Comparison of ENCODE assay signal across 1 cellular context in the genomic region with DNA sequence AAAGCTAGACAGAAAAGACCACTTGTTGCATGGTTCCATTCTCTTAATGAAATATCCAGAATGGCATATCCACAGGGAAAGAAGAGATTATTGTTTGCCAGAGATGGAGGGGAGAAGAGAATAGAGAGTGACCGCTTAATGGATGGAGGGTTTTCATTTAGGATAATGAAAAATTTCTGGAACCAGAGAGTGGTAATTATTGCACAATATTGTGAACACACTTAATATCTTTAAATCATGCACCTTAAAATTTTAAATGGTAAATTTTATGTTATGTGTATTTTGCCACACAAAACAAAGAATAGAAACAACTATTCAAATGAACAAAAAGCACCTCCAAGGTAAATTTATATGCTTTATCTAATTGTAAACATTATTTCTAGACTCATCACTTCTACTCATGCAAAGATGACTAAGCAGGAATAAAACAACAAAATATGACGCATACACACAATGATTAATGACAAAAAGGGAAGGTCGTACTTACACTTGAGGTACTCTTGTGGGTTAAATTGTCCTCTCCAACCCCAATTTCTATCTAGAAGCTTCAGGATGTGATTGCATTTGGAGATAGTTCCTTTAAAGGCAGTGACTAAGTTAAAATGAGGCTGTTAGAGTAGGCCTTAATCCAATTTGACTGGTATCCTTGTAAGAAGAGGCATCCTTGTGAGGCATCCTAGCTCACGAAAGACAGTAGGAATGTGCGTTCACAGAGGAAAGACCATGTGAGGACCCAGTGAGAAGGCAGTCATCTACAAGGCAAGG.
TF ChIP-seq lines count a peak whose summit lies in the region.

No MANE protein-coding gene starts in this region.

TF ChIP-seq in K562, 482 proteins besides CTCF, POLR2A, EP300 and RAD21 (continued from another document and continues in another):
- TF ChIP-seq, protein P1, sequence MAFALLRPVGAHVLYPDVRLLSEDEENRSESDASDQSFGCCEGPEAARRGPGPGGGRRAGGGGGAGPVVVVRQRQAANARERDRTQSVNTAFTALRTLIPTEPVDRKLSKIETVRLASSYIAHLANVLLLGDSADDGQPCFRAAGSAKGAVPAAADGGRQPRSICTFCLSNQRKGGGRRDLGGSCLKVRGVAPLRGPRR (CRISPR knock-in tag; IDR thresholded peaks at IDR 0.05), result no peak
- TF ChIP-seq LEF1 (IDR thresholded peaks at IDR 0.05) (peak; percentile 92), COPS2 (conservative IDR thresholded peaks at IDR 0.05) (no peak), ZNF79 (CRISPR knock-in tag; IDR thresholded peaks at IDR 0.05; ENCODE audit: low read depth) (no peak), WHSC1 (IDR thresholded peaks at IDR 0.05; ENCODE audit: low read length) (no peak), CBFB (CRISPR knock-in tag; IDR thresholded peaks at IDR 0.05) (no peak), JUN (IDR thresholded peaks at IDR 0.05; ENCODE audit: borderline replicate concordance, low read depth, low read length) (peak; percentile 90), JUN (CRISPR knock-in tag; IDR thresholded peaks at IDR 0.05; ENCODE audit: borderline replicate concordance) (no peak), BRF1 (IDR thresholded peaks at IDR 0.05; ENCODE audit: borderline replicate concordance, extremely low read depth, insufficient read length) (no peak), NELFE (IDR thresholded peaks at IDR 0.05; ENCODE audit: insufficient read depth, insufficient read length) (no peak), SP2 (IDR thresholded peaks at IDR 0.05; ENCODE audit: extremely low read depth, low read depth, low read length, poor library complexity, severe bottlenecking) (no peak), ZNF23 (CRISPR knock-in tag; IDR thresholded peaks at IDR 0.05) (no peak), PTBP1 (IDR thresholded peaks at IDR 0.05; ENCODE audit: low read depth, low read length) (no peak), MTA3 (IDR thresholded peaks at IDR 0.05; ENCODE audit: borderline replicate concordance) (0 out of 2 replicates have a peak, but pooled peaks have one; percentile 57), RBM25 (IDR thresholded peaks at IDR 0.05; ENCODE audit: low read depth, low read length, severe bottlenecking) (no peak), SREBF2 (CRISPR knock-in tag; IDR thresholded peaks at IDR 0.05) (no peak), MCM7 (IDR thresholded peaks at IDR 0.05) (no peak), DPF2 (IDR thresholded peaks at IDR 0.05) (peak; percentile 98), RFX7 (CRISPR knock-in tag; IDR thresholded peaks at IDR 0.05) (no peak), ZNF584 (CRISPR knock-in tag; IDR thresholded peaks at IDR 0.05; ENCODE audit: low read depth) (no peak), ESRRB (CRISPR knock-in tag; IDR thresholded peaks at IDR 0.05; ENCODE audit: borderline replicate concordance) (no peak), TAF9B (IDR thresholded peaks at IDR 0.05; ENCODE audit: partially characterized antibody) (peak; percentile 54), MED1 (CRISPR knock-in tag; IDR thresholded peaks at IDR 0.05; ENCODE audit: borderline replicate concordance) (no peak), DDX20 (tag; IDR thresholded peaks at IDR 0.05; ENCODE audit: low read depth) (no peak), CHD2 (IDR thresholded peaks at IDR 0.05; ENCODE audit: low read depth, low read length) (no peak), RB1 (IDR thresholded peaks at IDR 0.05; ENCODE audit: low read depth) (no peak), MCM5 (IDR thresholded peaks at IDR 0.05; ENCODE audit: low read depth) (no peak), ZNF780A (CRISPR knock-in tag; IDR thresholded peaks at IDR 0.05) (no peak), HDGF (IDR thresholded peaks at IDR 0.05) (no peak), KDM2B (CRISPR knock-in tag; IDR thresholded peaks at IDR 0.05) (no peak), POLR2AphosphoS2 (IDR thresholded peaks at IDR 0.05; ENCODE audit: low read length) (no peak), ZNF253 (CRISPR knock-in tag; conservative IDR thresholded peaks at IDR 0.05) (no peak), POLR2G (IDR thresholded peaks at IDR 0.05; ENCODE audit: low read depth, low read length) (no peak), NCOR1 (IDR thresholded peaks at IDR 0.05) (peak; percentile 80), ZNF551 (CRISPR knock-in tag; IDR thresholded peaks at IDR 0.05) (no peak), RAD51 (IDR thresholded peaks at IDR 0.05; ENCODE audit: borderline replicate concordance, low read depth) (peak; percentile 41; the same call in 1 of the 2 replicates), FOXA3 (CRISPR knock-in tag; conservative IDR thresholded peaks at IDR 0.05 in 1 of 2, IDR thresholded peaks at IDR 0.05 in 1 of 2) (no peak), MECOM (CRISPR knock-in tag; IDR thresholded peaks at IDR 0.05) (no peak; the same call in none of the 2 replicates), SMAD1 (IDR thresholded peaks at IDR 0.05; ENCODE audit: low read depth, low read length, partially characterized antibody) (no peak), KLF1 (tag; IDR thresholded peaks at IDR 0.05) (no peak)
- TF ChIP-seq, protein P2, sequence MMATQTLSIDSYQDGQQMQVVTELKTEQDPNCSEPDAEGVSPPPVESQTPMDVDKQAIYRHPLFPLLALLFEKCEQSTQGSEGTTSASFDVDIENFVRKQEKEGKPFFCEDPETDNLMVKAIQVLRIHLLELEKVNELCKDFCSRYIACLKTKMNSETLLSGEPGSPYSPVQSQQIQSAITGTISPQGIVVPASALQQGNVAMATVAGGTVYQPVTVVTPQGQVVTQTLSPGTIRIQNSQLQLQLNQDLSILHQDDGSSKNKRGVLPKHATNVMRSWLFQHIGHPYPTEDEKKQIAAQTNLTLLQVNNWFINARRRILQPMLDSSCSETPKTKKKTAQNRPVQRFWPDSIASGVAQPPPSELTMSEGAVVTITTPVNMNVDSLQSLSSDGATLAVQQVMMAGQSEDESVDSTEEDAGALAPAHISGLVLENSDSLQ (IDR thresholded peaks at IDR 0.05), result peak; percentile 96
- TF ChIP-seq, protein P3, sequence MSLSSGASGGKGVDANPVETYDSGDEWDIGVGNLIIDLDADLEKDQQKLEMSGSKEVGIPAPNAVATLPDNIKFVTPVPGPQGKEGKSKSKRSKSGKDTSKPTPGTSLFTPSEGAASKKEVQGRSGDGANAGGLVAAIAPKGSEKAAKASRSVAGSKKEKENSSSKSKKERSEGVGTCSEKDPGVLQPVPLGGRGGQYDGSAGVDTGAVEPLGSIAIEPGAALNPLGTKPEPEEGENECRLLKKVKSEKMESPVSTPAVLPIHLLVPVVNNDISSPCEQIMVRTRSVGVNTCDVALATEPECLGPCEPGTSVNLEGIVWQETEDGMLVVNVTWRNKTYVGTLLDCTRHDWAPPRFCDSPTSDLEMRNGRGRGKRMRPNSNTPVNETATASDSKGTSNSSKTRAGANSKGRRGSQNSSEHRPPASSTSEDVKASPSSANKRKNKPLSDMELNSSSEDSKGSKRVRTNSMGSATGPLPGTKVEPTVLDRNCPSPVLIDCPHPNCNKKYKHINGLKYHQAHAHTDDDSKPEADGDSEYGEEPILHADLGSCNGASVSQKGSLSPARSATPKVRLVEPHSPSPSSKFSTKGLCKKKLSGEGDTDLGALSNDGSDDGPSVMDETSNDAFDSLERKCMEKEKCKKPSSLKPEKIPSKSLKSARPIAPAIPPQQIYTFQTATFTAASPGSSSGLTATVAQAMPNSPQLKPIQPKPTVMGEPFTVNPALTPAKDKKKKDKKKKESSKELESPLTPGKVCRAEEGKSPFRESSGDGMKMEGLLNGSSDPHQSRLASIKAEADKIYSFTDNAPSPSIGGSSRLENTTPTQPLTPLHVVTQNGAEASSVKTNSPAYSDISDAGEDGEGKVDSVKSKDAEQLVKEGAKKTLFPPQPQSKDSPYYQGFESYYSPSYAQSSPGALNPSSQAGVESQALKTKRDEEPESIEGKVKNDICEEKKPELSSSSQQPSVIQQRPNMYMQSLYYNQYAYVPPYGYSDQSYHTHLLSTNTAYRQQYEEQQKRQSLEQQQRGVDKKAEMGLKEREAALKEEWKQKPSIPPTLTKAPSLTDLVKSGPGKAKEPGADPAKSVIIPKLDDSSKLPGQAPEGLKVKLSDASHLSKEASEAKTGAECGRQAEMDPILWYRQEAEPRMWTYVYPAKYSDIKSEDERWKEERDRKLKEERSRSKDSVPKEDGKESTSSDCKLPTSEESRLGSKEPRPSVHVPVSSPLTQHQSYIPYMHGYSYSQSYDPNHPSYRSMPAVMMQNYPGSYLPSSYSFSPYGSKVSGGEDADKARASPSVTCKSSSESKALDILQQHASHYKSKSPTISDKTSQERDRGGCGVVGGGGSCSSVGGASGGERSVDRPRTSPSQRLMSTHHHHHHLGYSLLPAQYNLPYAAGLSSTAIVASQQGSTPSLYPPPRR (CRISPR knock-in tag; IDR thresholded peaks at IDR 0.05; ENCODE audit: borderline replicate concordance), result no peak
- TF ChIP-seq, protein P4, sequence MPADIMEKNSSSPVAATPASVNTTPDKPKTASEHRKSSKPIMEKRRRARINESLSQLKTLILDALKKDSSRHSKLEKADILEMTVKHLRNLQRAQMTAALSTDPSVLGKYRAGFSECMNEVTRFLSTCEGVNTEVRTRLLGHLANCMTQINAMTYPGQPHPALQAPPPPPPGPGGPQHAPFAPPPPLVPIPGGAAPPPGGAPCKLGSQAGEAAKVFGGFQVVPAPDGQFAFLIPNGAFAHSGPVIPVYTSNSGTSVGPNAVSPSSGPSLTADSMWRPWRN (IDR thresholded peaks at IDR 0.05; ENCODE audit: low read depth), result peak; percentile 83
- TF ChIP-seq, protein P5, sequence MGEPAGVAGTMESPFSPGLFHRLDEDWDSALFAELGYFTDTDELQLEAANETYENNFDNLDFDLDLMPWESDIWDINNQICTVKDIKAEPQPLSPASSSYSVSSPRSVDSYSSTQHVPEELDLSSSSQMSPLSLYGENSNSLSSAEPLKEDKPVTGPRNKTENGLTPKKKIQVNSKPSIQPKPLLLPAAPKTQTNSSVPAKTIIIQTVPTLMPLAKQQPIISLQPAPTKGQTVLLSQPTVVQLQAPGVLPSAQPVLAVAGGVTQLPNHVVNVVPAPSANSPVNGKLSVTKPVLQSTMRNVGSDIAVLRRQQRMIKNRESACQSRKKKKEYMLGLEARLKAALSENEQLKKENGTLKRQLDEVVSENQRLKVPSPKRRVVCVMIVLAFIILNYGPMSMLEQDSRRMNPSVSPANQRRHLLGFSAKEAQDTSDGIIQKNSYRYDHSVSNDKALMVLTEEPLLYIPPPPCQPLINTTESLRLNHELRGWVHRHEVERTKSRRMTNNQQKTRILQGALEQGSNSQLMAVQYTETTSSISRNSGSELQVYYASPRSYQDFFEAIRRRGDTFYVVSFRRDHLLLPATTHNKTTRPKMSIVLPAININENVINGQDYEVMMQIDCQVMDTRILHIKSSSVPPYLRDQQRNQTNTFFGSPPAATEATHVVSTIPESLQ (CRISPR knock-in tag; IDR thresholded peaks at IDR 0.05), result no peak
- TF ChIP-seq, protein P6, sequence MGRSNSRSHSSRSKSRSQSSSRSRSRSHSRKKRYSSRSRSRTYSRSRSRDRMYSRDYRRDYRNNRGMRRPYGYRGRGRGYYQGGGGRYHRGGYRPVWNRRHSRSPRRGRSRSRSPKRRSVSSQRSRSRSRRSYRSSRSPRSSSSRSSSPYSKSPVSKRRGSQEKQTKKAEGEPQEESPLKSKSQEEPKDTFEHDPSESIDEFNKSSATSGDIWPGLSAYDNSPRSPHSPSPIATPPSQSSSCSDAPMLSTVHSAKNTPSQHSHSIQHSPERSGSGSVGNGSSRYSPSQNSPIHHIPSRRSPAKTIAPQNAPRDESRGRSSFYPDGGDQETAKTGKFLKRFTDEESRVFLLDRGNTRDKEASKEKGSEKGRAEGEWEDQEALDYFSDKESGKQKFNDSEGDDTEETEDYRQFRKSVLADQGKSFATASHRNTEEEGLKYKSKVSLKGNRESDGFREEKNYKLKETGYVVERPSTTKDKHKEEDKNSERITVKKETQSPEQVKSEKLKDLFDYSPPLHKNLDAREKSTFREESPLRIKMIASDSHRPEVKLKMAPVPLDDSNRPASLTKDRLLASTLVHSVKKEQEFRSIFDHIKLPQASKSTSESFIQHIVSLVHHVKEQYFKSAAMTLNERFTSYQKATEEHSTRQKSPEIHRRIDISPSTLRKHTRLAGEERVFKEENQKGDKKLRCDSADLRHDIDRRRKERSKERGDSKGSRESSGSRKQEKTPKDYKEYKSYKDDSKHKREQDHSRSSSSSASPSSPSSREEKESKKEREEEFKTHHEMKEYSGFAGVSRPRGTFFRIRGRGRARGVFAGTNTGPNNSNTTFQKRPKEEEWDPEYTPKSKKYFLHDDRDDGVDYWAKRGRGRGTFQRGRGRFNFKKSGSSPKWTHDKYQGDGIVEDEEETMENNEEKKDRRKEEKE (IDR thresholded peaks at IDR 0.05; ENCODE audit: borderline replicate concordance in 1 of 2, control insufficient read depth in 1 of 2, low read depth in 2 of 2, low read length in 1 of 2), result peak in 1 of 2 experiments; percentile 37; a peak in 1 of 4 replicates
- TF ChIP-seq, protein P7, sequence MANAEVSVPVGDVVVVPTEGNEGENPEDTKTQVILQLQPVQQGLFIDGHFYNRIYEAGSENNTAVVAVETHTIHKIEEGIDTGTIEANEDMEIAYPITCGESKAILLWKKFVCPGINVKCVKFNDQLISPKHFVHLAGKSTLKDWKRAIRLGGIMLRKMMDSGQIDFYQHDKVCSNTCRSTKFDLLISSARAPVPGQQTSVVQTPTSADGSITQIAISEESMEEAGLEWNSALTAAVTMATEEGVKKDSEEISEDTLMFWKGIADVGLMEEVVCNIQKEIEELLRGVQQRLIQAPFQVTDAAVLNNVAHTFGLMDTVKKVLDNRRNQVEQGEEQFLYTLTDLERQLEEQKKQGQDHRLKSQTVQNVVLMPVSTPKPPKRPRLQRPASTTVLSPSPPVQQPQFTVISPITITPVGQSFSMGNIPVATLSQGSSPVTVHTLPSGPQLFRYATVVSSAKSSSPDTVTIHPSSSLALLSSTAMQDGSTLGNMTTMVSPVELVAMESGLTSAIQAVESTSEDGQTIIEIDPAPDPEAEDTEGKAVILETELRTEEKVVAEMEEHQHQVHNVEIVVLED (CRISPR knock-in tag; IDR thresholded peaks at IDR 0.05), result no peak
- TF ChIP-seq, protein P8, sequence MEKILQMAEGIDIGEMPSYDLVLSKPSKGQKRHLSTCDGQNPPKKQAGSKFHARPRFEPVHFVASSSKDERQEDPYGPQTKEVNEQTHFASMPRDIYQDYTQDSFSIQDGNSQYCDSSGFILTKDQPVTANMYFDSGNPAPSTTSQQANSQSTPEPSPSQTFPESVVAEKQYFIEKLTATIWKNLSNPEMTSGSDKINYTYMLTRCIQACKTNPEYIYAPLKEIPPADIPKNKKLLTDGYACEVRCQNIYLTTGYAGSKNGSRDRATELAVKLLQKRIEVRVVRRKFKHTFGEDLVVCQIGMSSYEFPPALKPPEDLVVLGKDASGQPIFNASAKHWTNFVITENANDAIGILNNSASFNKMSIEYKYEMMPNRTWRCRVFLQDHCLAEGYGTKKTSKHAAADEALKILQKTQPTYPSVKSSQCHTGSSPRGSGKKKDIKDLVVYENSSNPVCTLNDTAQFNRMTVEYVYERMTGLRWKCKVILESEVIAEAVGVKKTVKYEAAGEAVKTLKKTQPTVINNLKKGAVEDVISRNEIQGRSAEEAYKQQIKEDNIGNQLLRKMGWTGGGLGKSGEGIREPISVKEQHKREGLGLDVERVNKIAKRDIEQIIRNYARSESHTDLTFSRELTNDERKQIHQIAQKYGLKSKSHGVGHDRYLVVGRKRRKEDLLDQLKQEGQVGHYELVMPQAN (IDR thresholded peaks at IDR 0.05; ENCODE audit: borderline replicate concordance), result no peak
- TF ChIP-seq, protein P9, sequence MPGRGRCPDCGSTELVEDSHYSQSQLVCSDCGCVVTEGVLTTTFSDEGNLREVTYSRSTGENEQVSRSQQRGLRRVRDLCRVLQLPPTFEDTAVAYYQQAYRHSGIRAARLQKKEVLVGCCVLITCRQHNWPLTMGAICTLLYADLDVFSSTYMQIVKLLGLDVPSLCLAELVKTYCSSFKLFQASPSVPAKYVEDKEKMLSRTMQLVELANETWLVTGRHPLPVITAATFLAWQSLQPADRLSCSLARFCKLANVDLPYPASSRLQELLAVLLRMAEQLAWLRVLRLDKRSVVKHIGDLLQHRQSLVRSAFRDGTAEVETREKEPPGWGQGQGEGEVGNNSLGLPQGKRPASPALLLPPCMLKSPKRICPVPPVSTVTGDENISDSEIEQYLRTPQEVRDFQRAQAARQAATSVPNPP (IDR thresholded peaks at IDR 0.05; ENCODE audit: borderline replicate concordance, insufficient read depth, insufficient read length), result no peak
